In genomic region chr18:10020176-10020575, GRCh38 we compare ENCODE assay signal across 13 cellular contexts.
DNase-seq lines count a peak whose midpoint lies in the region; ATAC-seq and TF ChIP-seq lines count a peak whose summit lies in the region.
"Had no signal": no experiment of that assay in that cellular context is flagged by ENCODE, and none has a peak within 500 bp of the region (broad histone marks: within the 10 kb centered on the region; RNA-seq: fewer than 3 reads in every experiment).

No MANE protein-coding gene starts in this region.

- H3K9me2 ChIP-seq in PC-9 (ENCODE audit: insufficient read depth), result no peaks in the 10 kb centered on the region

- H3K4me3 ChIP-seq in DND-41 (ENCODE audit: low read depth in 1 of 2, low read length in 2 of 2), result no peak overlapping the region
- no peak overlapping the region for H3K4me3 ChIP-seq in PC-9
- no peak overlapping the region for H3K4me3 ChIP-seq in mucosa of descending colon
- H3K4me3 ChIP-seq: coronary artery had no signal

- DNase-seq in DND-41 (no peak), NCI-H187 treated with DMSO at 0.1 percent for 48 hours (lab: John Stamatoyannopoulos, UW) (peak; percentile 95), PC-9 (no peak), mucosa of descending colon (no peak), LoVo (ENCODE audit: low spot score) (no peak), OCI-M2 (lab: John Stamatoyannopoulos, UW; ENCODE audit: unreplicated experiment) (no peak)
- no peak for DNase-seq in activated CD8-positive, alpha-beta T cell treated with anti-CD3 and anti-CD28 coated beads, Interleukin-2, amount 10 ng/mL, durations not matched to agents 7 days and 5 days
- DNase-seq: activated naive CD8-positive, alpha-beta T cell treated with anti-CD3 and anti-CD28 coated beads, Interleukin-2, amount 10 ng/mL, durations not matched to agents 7 days and 5 days; CD4-positive, CD25-positive, alpha-beta regulatory T cell; kidney glomerular epithelial cell; T1000 had no signal

- H3K27ac ChIP-seq in DND-41 (ENCODE audit: low read length) (no peak overlapping the region), PC-9 (no peak overlapping the region)
- H3K27ac ChIP-seq: coronary artery had no signal

- H3K27ac Mint-ChIP-seq in activated CD8-positive, alpha-beta T cell treated with anti-CD3 and anti-CD28 coated beads, Interleukin-2, amount 10 ng/mL, durations not matched to agents 7 days and 5 days, result no peak overlapping the region
- H3K27ac Mint-ChIP-seq: activated naive CD8-positive, alpha-beta T cell treated with anti-CD3 and anti-CD28 coated beads, Interleukin-2, amount 10 ng/mL, durations not matched to agents 7 days and 5 days; CD4-positive, CD25-positive, alpha-beta regulatory T cell had no signal

- BruUV-seq in PC-9 (replicated peaks; lab: Mats Ljungman, UMichigan), result no TSS peak

- H3K27me3 ChIP-seq in DND-41 (ENCODE audit: insufficient read depth, low read length, poor library complexity), result no peaks in the 10 kb centered on the region
- no peaks in the 10 kb centered on the region for H3K27me3 ChIP-seq in PC-9 (ENCODE audit: insufficient read depth, low read depth)

- H3K79me2 ChIP-seq in DND-41 (ENCODE audit: insufficient read depth, low read length), result no peaks in the 10 kb centered on the region
- no peaks in the 10 kb centered on the region for H3K79me2 ChIP-seq in PC-9 (ENCODE audit: low read depth)

- no peak overlapping the region for H3K4me2 ChIP-seq in DND-41 (ENCODE audit: insufficient read depth, low read length)
- peak overlapping the region; percentile 3; the same call in 1 of the 2 replicates for H3K4me2 ChIP-seq in PC-9

- POLR2A ChIA-PET in PC-9 (lab: Charles Lee; ENCODE audit: unreplicated experiment), result no interaction called here
- POLR2A ChIA-PET in activated CD8-positive, alpha-beta T cell treated with anti-CD3 and anti-CD28 coated beads, Interleukin-2, amount 10 ng/mL, durations not matched to agents 7 days and 5 days (lab: Charles Lee), result no interaction called here

- no peaks in the 10 kb centered on the region for H3K9me3 ChIP-seq in DND-41 (ENCODE audit: insufficient read depth, low read length, severe bottlenecking)
- H3K9me3 ChIP-seq in PC-9 (ENCODE audit: insufficient read depth, low read depth), result no peaks in the 10 kb centered on the region; the same call in 1 of the 2 replicates
- no peaks in the 10 kb centered on the region for H3K9me3 ChIP-seq in mucosa of descending colon

- peaks cover 3% of the 10 kb centered on the region for H3K27me3 Mint-ChIP-seq in activated CD8-positive, alpha-beta T cell treated with anti-CD3 and anti-CD28 coated beads, Interleukin-2, amount 10 ng/mL, durations not matched to agents 7 days and 5 days (ENCODE audit: low read depth)

- H3K4me1 ChIP-seq in DND-41 (ENCODE audit: insufficient read depth, low read length) (peaks cover 35% of the 10 kb centered on the region), PC-9 (replicated peaks; ENCODE audit: insufficient read depth) (peaks cover 43% of the 10 kb centered on the region), mucosa of descending colon (ENCODE audit: low read depth) (no peaks in the 10 kb centered on the region)

- CTCF ChIA-PET in PC-9 (lab: Charles Lee), result no interaction called here
- CTCF ChIA-PET in activated CD8-positive, alpha-beta T cell treated with anti-CD3 and anti-CD28 coated beads, Interleukin-2, amount 10 ng/mL, durations not matched to agents 7 days and 5 days (lab: Charles Lee), result interaction anchor here (0.8 kb wide), 1 partner anchor 12 kb away, joined by 3 read pairs; no protein-coding TSS in a partner anchor

- no peaks in the 10 kb centered on the region for H3K36me3 Mint-ChIP-seq in activated CD8-positive, alpha-beta T cell treated with anti-CD3 and anti-CD28 coated beads, Interleukin-2, amount 10 ng/mL, durations not matched to agents 7 days and 5 days (ENCODE audit: low read depth)
- H3K36me3 Mint-ChIP-seq: activated naive CD8-positive, alpha-beta T cell treated with anti-CD3 and anti-CD28 coated beads, Interleukin-2, amount 10 ng/mL, durations not matched to agents 7 days and 5 days; CD4-positive, CD25-positive, alpha-beta regulatory T cell had no signal

- H3K36me3 ChIP-seq in DND-41 (ENCODE audit: insufficient read depth, low read length) (no peaks in the 10 kb centered on the region), PC-9 (ENCODE audit: low read depth) (no peaks in the 10 kb centered on the region), mucosa of descending colon (ENCODE audit: low read depth) (no peaks in the 10 kb centered on the region)

- H4K20me1 ChIP-seq in DND-41 (ENCODE audit: insufficient read depth, low read length), result no peaks in the 10 kb centered on the region
- no peaks in the 10 kb centered on the region for H4K20me1 ChIP-seq in PC-9 (ENCODE audit: insufficient read depth)

- no peak overlapping the region for H3K9ac ChIP-seq in DND-41 (ENCODE audit: low read depth, low read length)

- H3K4me3 Mint-ChIP-seq in activated CD8-positive, alpha-beta T cell treated with anti-CD3 and anti-CD28 coated beads, Interleukin-2, amount 10 ng/mL, durations not matched to agents 7 days and 5 days, result no peak overlapping the region
- H3K4me3 Mint-ChIP-seq: activated naive CD8-positive, alpha-beta T cell treated with anti-CD3 and anti-CD28 coated beads, Interleukin-2, amount 10 ng/mL, durations not matched to agents 7 days and 5 days; CD4-positive, CD25-positive, alpha-beta regulatory T cell had no signal

- ATAC-seq in DND-41 (ENCODE audit: insufficient read depth, low read depth) (peak; percentile 44; the same call in 2 of the 3 replicates), mucosa of descending colon (peak; percentile 45), GM18517 (IDR thresholded peaks at IDR 0.05; ENCODE audit: unreplicated experiment) (no peak)
- no peak for ATAC-seq in activated CD8-positive, alpha-beta T cell treated with anti-CD3 and anti-CD28 coated beads, Interleukin-2, amount 10 ng/mL, durations not matched to agents 7 days and 5 days

- intact Hi-C loops in PC-9 (cut with micrococcal nuclease; ENCODE audit: unreplicated experiment), result no loop called here
- intact Hi-C loops in mucosa of descending colon (cut with DNase I, micrococcal nuclease), result no loop called here

- peaks cover 19% of the 10 kb centered on the region for H3F3A ChIP-seq in PC-9 (ENCODE audit: insufficient read depth, low read depth)

- H3K4me1 Mint-ChIP-seq in activated CD8-positive, alpha-beta T cell treated with anti-CD3 and anti-CD28 coated beads, Interleukin-2, amount 10 ng/mL, durations not matched to agents 7 days and 5 days (ENCODE audit: low read depth), result peaks cover 9% of the 10 kb centered on the region

- no peak overlapping the region for H2AFZ ChIP-seq in DND-41 (ENCODE audit: low read depth, low read length)
- H2AFZ ChIP-seq in PC-9, result no peak overlapping the region

- no peak for TF ChIP-seq CTCF in DND-41 (IDR thresholded peaks at IDR 0.05; ENCODE audit: borderline replicate concordance, extremely low read depth, low read length, poor library complexity, severe bottlenecking)
- no peak for TF ChIP-seq CTCF in PC-9 (conservative IDR thresholded peaks at IDR 0.05)
- no peak for TF ChIP-seq CTCF in mucosa of descending colon (IDR thresholded peaks at IDR 0.05)

- no peaks in the 10 kb centered on the region for H3K9me3 Mint-ChIP-seq in activated CD8-positive, alpha-beta T cell treated with anti-CD3 and anti-CD28 coated beads, Interleukin-2, amount 10 ng/mL, durations not matched to agents 7 days and 5 days (ENCODE audit: insufficient read depth)
- H3K9me3 Mint-ChIP-seq: activated naive CD8-positive, alpha-beta T cell treated with anti-CD3 and anti-CD28 coated beads, Interleukin-2, amount 10 ng/mL, durations not matched to agents 7 days and 5 days; CD4-positive, CD25-positive, alpha-beta regulatory T cell had no signal

Comparison
In these comparisons a context has a peak if more than half of its experiments do, and no peak if none do; other contexts are left out.
1. ATAC-seq: peak in DND-41 (single experiment) and mucosa of descending colon (single experiment); none in activated CD8-positive, alpha-beta T cell treated with anti-CD3 and anti-CD28 coated beads, Interleukin-2, amount 10 ng/mL, durations not matched to agents 7 days and 5 days (single experiment) and GM18517 (single experiment).